Comparison of ENCODE assay signal across 23 cellular contexts in genomic region chr16:50450957-50451356, GRCh38.
DNase-seq lines count a peak whose midpoint lies in the region; ATAC-seq, FAIRE-seq and TF ChIP-seq lines count a peak whose summit lies in the region.
"Had no signal": no experiment of that assay in that cellular context is flagged by ENCODE, and none has a peak within 500 bp of the region (broad histone marks: within the 10 kb centered on the region; RNA-seq: fewer than 3 reads in every experiment).

No MANE protein-coding gene starts in this region.

- intact Hi-C loops in HepG2 (cut with micrococcal nuclease; ENCODE audit: unreplicated experiment): no loop called here
- intact Hi-C loops in right lobe of liver (cut with DNase I): no loop called here

- H2AFZ ChIP-seq in HepG2 (ENCODE audit: low read length): no peak overlapping the region

- no peaks in the 10 kb centered on the region for H3K79me2 ChIP-seq in HepG2 (ENCODE audit: insufficient read depth, low read length)

- WGBS in HepG2 (ENCODE audit: low lambda C conversion rate): 46% methylated on average over 4 of the region's 4 CpGs
- WGBS in right lobe of liver (ENCODE audit: insufficient coverage, low coverage, low lambda C conversion rate, missing lambda C conversion rate): 77% methylated on average over 4 of the region's 4 CpGs

- H3K4me2 ChIP-seq in HepG2 (ENCODE audit: low read depth, low read length): 0 out of 2 replicates have a peak overlapping the region, but pooled peaks have one; percentile 2
- H3K4me2 ChIP-seq: BLaER1 had no signal

- CTCF ChIA-PET in HepG2 (lab: Yijun Ruan, JAX; ENCODE audit: low intra/inter-chr PET ratio, low total read pairs): no interaction called here

- H3K9me3 ChIP-seq in HepG2 (ENCODE audit: low read length): no peaks in the 10 kb centered on the region
- H3K9me3 ChIP-seq in right lobe of liver: no peaks in the 10 kb centered on the region
- H3K9me3 ChIP-seq: BE2C, BLaER1 had no signal

- no peak for FAIRE-seq in HepG2 (lab: Jason Lieb, UNC)
- FAIRE-seq: A204.1, G401.6, GM12891, GM19239 had no signal

- TF ChIP-seq POLR2A in HepG2 (IDR thresholded peaks at IDR 0.05; ENCODE audit: insufficient read depth in 1 of 2, low read depth in 2 of 2, low read length in 2 of 2) (no peak), right lobe of liver (IDR thresholded peaks at IDR 0.05) (no peak)

- H3K4me1 ChIP-seq in HepG2 (ENCODE audit: insufficient read depth, low read length) (peaks cover 46% of the 10 kb centered on the region), right lobe of liver (no peaks in the 10 kb centered on the region)
- H3K4me1 ChIP-seq: BE2C, BLaER1 had no signal

- no peak overlapping the region for H3K27ac ChIP-seq in HepG2 (ENCODE audit: extremely low read length, insufficient read depth, low read length)
- no peak overlapping the region for H3K27ac ChIP-seq in right lobe of liver
- H3K27ac ChIP-seq: BLaER1 had no signal

- TF ChIP-seq EP300 in HepG2 (IDR thresholded peaks at IDR 0.05; ENCODE audit: low read depth in 2 of 2, low read length in 2 of 2): no peak
- TF ChIP-seq EP300 in HepG2 (CRISPR knock-in tag; IDR thresholded peaks at IDR 0.05; ENCODE audit: borderline replicate concordance): no peak

- H3K36me3 ChIP-seq in HepG2 (replicated peaks in 1 of 2; ENCODE audit: control insufficient read depth in 1 of 2, insufficient read depth in 2 of 2, low read length in 2 of 2) (no peaks in the 10 kb centered on the region), right lobe of liver (no peaks in the 10 kb centered on the region)
- H3K36me3 ChIP-seq: BE2C, BLaER1 had no signal

- no peaks in the 10 kb centered on the region for H3K27me3 ChIP-seq in HepG2 (ENCODE audit: control insufficient read depth in 1 of 2, insufficient read depth in 2 of 2, low read length in 2 of 2)
- no peaks in the 10 kb centered on the region for H3K27me3 ChIP-seq in right lobe of liver
- H3K27me3 ChIP-seq: BE2C, BLaER1 had no signal

- H3K4me3 ChIP-seq in HepG2 (replicated peaks in 1 of 3; ENCODE audit: insufficient read depth in 1 of 3, low read depth in 2 of 3, low read length in 3 of 3) (no peak overlapping the region), right lobe of liver (no peak overlapping the region)
- H3K4me3 ChIP-seq: BLaER1 had no signal

- in situ Hi-C loops in HepG2 (cut with HindIII; ENCODE audit: extremely low pct_ligation_motif_present, low pct_unique_long_range_greater_than_20kb): no loop called here

- no peak for TF ChIP-seq RAD21 in HepG2 (CRISPR knock-in tag; IDR thresholded peaks at IDR 0.05)

- no peak overlapping the region for H3K9ac ChIP-seq in HepG2 (ENCODE audit: insufficient read depth, low read depth, low read length)
- H3K9ac ChIP-seq: BLaER1 had no signal

- TF ChIP-seq CTCF in HepG2 (CRISPR knock-in tag; IDR thresholded peaks at IDR 0.05): no peak
- no peak for TF ChIP-seq CTCF in right lobe of liver (IDR thresholded peaks at IDR 0.05)

- POLR2A ChIA-PET in HepG2 (lab: Yijun Ruan, JAX): interaction anchor here (1.0 to 1.4 kb wide), 3 partner anchors 9 to 88 kb away, joined by 4 to 5 read pairs (median 5); no protein-coding TSS in a partner anchor

- DNase-seq in HepG2 (ENCODE audit: low spot score) (peak; percentile 30), right lobe of liver (no peak), mesenteric fat pad (ENCODE audit: low spot score) (peak; percentile 71), LoVo (ENCODE audit: low spot score) (no peak)
- DNase-seq: 8988T; ACHN; BE2C; C1 segment of cervical spinal cord; CD4-positive, alpha-beta memory T cell; CD4-positive, CD25-positive, alpha-beta regulatory T cell; CD8-positive, alpha-beta memory T cell; COR-L47; DMS 273 treated with DMSO at 0.1 percent for 48 hours; DMS153; DMS53; DMS79; GF-D8 had no signal

- ATAC-seq in HepG2 (peak; percentile 8; the same call in 1 of the 3 replicates), right lobe of liver (no peak), HG02763 (IDR thresholded peaks at IDR 0.05; ENCODE audit: unreplicated experiment) (no peak)

- BruUV-seq in HepG2 (replicated peaks; lab: Mats Ljungman, UMichigan): no TSS peak

- no peaks in the 10 kb centered on the region for H4K20me1 ChIP-seq in HepG2 (ENCODE audit: insufficient read depth, low read length)
- H4K20me1 ChIP-seq: BLaER1 had no signal

TF ChIP-seq in HepG2, 621 proteins besides CTCF, POLR2A, EP300 and RAD21 (continues in another document):
- no peak for TF ChIP-seq KLF15 (CRISPR knock-in tag; IDR thresholded peaks at IDR 0.05; ENCODE audit: borderline replicate concordance)
- TF ChIP-seq CENPT (CRISPR knock-in tag; IDR thresholded peaks at IDR 0.05; ENCODE audit: low read depth): no peak
- no peak for TF ChIP-seq NR1H2 (CRISPR knock-in tag; IDR thresholded peaks at IDR 0.05; ENCODE audit: borderline replicate concordance, low read depth)
- no peak for TF ChIP-seq MIER2 (CRISPR knock-in tag; IDR thresholded peaks at IDR 0.05)
- TF ChIP-seq, protein P1, sequence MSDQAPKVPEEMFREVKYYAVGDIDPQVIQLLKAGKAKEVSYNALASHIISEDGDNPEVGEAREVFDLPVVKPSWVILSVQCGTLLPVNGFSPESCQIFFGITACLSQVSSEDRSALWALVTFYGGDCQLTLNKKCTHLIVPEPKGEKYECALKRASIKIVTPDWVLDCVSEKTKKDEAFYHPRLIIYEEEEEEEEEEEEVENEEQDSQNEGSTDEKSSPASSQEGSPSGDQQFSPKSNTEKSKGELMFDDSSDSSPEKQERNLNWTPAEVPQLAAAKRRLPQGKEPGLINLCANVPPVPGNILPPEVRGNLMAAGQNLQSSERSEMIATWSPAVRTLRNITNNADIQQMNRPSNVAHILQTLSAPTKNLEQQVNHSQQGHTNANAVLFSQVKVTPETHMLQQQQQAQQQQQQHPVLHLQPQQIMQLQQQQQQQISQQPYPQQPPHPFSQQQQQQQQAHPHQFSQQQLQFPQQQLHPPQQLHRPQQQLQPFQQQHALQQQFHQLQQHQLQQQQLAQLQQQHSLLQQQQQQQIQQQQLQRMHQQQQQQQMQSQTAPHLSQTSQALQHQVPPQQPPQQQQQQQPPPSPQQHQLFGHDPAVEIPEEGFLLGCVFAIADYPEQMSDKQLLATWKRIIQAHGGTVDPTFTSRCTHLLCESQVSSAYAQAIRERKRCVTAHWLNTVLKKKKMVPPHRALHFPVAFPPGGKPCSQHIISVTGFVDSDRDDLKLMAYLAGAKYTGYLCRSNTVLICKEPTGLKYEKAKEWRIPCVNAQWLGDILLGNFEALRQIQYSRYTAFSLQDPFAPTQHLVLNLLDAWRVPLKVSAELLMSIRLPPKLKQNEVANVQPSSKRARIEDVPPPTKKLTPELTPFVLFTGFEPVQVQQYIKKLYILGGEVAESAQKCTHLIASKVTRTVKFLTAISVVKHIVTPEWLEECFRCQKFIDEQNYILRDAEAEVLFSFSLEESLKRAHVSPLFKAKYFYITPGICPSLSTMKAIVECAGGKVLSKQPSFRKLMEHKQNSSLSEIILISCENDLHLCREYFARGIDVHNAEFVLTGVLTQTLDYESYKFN (CRISPR knock-in tag; conservative IDR thresholded peaks at IDR 0.05): 0 out of 2 replicates have a peak, but pooled peaks have one; percentile 19
- TF ChIP-seq HNF4A (CRISPR knock-in tag; IDR thresholded peaks at IDR 0.05): peak; percentile 37; the same call in 1 of the 2 replicates
- TF ChIP-seq ZFY (CRISPR knock-in tag; IDR thresholded peaks at IDR 0.05): no peak
- no peak for TF ChIP-seq ZNF75D (CRISPR knock-in tag; IDR thresholded peaks at IDR 0.05; ENCODE audit: borderline replicate concordance)
- no peak for TF ChIP-seq SOX6 (IDR thresholded peaks at IDR 0.05)
- no peak for TF ChIP-seq SOX6 (CRISPR knock-in tag; IDR thresholded peaks at IDR 0.05)
- TF ChIP-seq ZNF616 (CRISPR knock-in tag; IDR thresholded peaks at IDR 0.05; ENCODE audit: low read depth): no peak
- TF ChIP-seq LCORL (IDR thresholded peaks at IDR 0.05): no peak
- no peak for TF ChIP-seq LCORL (CRISPR knock-in tag; IDR thresholded peaks at IDR 0.05)
- TF ChIP-seq ZNF629 (CRISPR knock-in tag; conservative IDR thresholded peaks at IDR 0.05): no peak
- TF ChIP-seq MZF1 (CRISPR knock-in tag; IDR thresholded peaks at IDR 0.05; ENCODE audit: borderline replicate concordance): 0 out of 2 replicates have a peak, but pooled peaks have one; percentile 8
- TF ChIP-seq CAMTA2 (CRISPR knock-in tag; IDR thresholded peaks at IDR 0.05; ENCODE audit: borderline replicate concordance): no peak
- TF ChIP-seq GTF2F1 (IDR thresholded peaks at IDR 0.05; ENCODE audit: low read length): no peak
- TF ChIP-seq ZNF121 (CRISPR knock-in tag; IDR thresholded peaks at IDR 0.05): peak; percentile 91
- no peak for TF ChIP-seq CCDC6 (CRISPR knock-in tag; IDR thresholded peaks at IDR 0.05)
- TF ChIP-seq ZNF441 (CRISPR knock-in tag; IDR thresholded peaks at IDR 0.05; ENCODE audit: borderline replicate concordance): no peak
- TF ChIP-seq, protein P2, sequence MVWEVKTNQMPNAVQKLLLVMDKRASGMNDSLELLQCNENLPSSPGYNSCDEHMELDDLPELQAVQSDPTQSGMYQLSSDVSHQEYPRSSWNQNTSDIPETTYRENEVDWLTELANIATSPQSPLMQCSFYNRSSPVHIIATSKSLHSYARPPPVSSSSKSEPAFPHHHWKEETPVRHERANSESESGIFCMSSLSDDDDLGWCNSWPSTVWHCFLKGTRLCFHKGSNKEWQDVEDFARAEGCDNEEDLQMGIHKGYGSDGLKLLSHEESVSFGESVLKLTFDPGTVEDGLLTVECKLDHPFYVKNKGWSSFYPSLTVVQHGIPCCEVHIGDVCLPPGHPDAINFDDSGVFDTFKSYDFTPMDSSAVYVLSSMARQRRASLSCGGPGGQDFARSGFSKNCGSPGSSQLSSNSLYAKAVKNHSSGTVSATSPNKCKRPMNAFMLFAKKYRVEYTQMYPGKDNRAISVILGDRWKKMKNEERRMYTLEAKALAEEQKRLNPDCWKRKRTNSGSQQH (CRISPR knock-in tag; IDR thresholded peaks at IDR 0.05; ENCODE audit: low read depth): no peak
- TF ChIP-seq EHMT2 (IDR thresholded peaks at IDR 0.05; ENCODE audit: borderline replicate concordance, low read depth, low read length): 0 out of 2 replicates have a peak, but pooled peaks have one; percentile 62
- 0 out of 2 replicates have a peak, but pooled peaks have one; percentile 37 for TF ChIP-seq PITX1 (CRISPR knock-in tag; IDR thresholded peaks at IDR 0.05)
- TF ChIP-seq TEAD3 (CRISPR knock-in tag; optimal IDR thresholded peaks at IDR 0.05; ENCODE audit: borderline replicate concordance): no peak
- TF ChIP-seq ZNF724P (CRISPR knock-in tag; IDR thresholded peaks at IDR 0.05; ENCODE audit: borderline replicate concordance): 0 out of 2 replicates have a peak, but pooled peaks have one; percentile 26

Comparison
In these comparisons a context has a peak if more than half of its experiments do, and no peak if none do; other contexts are left out.
1. DNase-seq: peak in HepG2 (single experiment) and mesenteric fat pad (single experiment); none in right lobe of liver (0 of 3) and LoVo (single experiment).